In genomic region chr3:113535898-113536297, GRCh38 we compare ENCODE assay signal across 13 cellular contexts. TPM values are rescaled to one million over a fixed set of nuclear protein-coding genes. Genes with fewer than 3 reads are reported as not detected.
DNase-seq lines count a peak whose midpoint lies in the region; ATAC-seq and TF ChIP-seq lines count a peak whose summit lies in the region.
"Had no signal": no experiment of that assay in that cellular context is flagged by ENCODE, and none has a peak within 500 bp of the region (broad histone marks: within the 10 kb centered on the region; RNA-seq: fewer than 3 reads in every experiment).

No MANE protein-coding gene starts in this region.

- ATAC-seq in effector memory CD8-positive, alpha-beta T cell (replicated peaks), result no peak
- ATAC-seq in HG02973 (IDR thresholded peaks at IDR 0.05; ENCODE audit: unreplicated experiment), result no peak

- peak overlapping the region; percentile 40 to 93 for H3K4me3 Mint-ChIP-seq in effector memory CD8-positive, alpha-beta T cell
- no peak overlapping the region for H3K4me3 Mint-ChIP-seq in progenitor cell of endocrine pancreas (ENCODE audit: low read depth)

- peak; percentile 37 for DNase-seq in NCI-H82 (lab: John Stamatoyannopoulos, UW)
- no peak for DNase-seq in NCI-H82 treated with DMSO at 0.1 percent for 48 hours (lab: John Stamatoyannopoulos, UW; ENCODE audit: unreplicated experiment)
- DNase-seq in effector memory CD8-positive, alpha-beta T cell, result no peak
- no peak for DNase-seq in progenitor cell of endocrine pancreas (ENCODE audit: low spot score, unreplicated experiment)
- DNase-seq in NCI-H1048 (lab: John Stamatoyannopoulos, UW), result no peak
- DNase-seq in NCI-H1092 (lab: John Stamatoyannopoulos, UW), result no peak
- DNase-seq: caudate nucleus; NCI-H2029 treated with DMSO at 0.1 percent for 48 hours; SJCRH30; stimulated activated CD4-positive, alpha-beta T cell treated with anti-CD3 and anti-CD28 coated beads, Interleukin-4, amount 100 ng/mL, for 24 hours; upper lobe of left lung had no signal

- H3K4me1 Mint-ChIP-seq in effector memory CD8-positive, alpha-beta T cell (ENCODE audit: low read depth in 2 of 2), result peaks cover 48 to 70% of the 10 kb centered on the region in 2 donors
- H3K4me1 Mint-ChIP-seq in progenitor cell of endocrine pancreas (ENCODE audit: low read depth), result peaks cover 10% of the 10 kb centered on the region

- H3K27ac Mint-ChIP-seq in effector memory CD8-positive, alpha-beta T cell, result peak overlapping the region; percentile 38 to 51
- no peak overlapping the region for H3K27ac Mint-ChIP-seq in progenitor cell of endocrine pancreas

- H3K27me3 Mint-ChIP-seq in effector memory CD8-positive, alpha-beta T cell, result no peaks in the 10 kb centered on the region
- H3K27me3 Mint-ChIP-seq in progenitor cell of endocrine pancreas, result peaks cover 68% of the 10 kb centered on the region

- H3K9me3 Mint-ChIP-seq in effector memory CD8-positive, alpha-beta T cell, result no peaks in the 10 kb centered on the region
- no peaks in the 10 kb centered on the region for H3K9me3 Mint-ChIP-seq in progenitor cell of endocrine pancreas (ENCODE audit: low read depth)

- peaks cover 32% of the 10 kb centered on the region for H3K36me3 Mint-ChIP-seq in effector memory CD8-positive, alpha-beta T cell (ENCODE audit: insufficient read depth)
- no peaks in the 10 kb centered on the region for H3K36me3 Mint-ChIP-seq in progenitor cell of endocrine pancreas (ENCODE audit: insufficient read depth)

- TF ChIP-seq CTCF in LNCAP (IDR thresholded peaks at IDR 0.05) (peak; percentile 17; the same call in 1 of the 2 replicates), progenitor cell of endocrine pancreas (IDR thresholded peaks at IDR 0.05; ENCODE audit: unreplicated experiment) (peak; percentile 44)

RNA-seq across cellular contexts. Expression of gene SIDT1, which starts 3.5 kb away (rescaled TPM):
- 0.18 TPM in 1 of 2 replicates, not detected in the other for total RNA-seq in progenitor cell of endocrine pancreas

RNA-seq across cellular contexts. Expression of gene SPICE1, which starts 20.9 kb away (rescaled TPM):
- total RNA-seq in progenitor cell of endocrine pancreas, result 32.9 and 33.2 TPM in 2 replicates
